Comparison of ENCODE assay signal across 20 cellular contexts in genomic region chr1:15423355-15424077, GRCh38. TPM values are rescaled to one million over a fixed set of nuclear protein-coding genes. Genes with fewer than 3 reads are reported as not detected.
DNase-seq lines count a peak whose midpoint lies in the region; ATAC-seq, FAIRE-seq and TF ChIP-seq lines count a peak whose summit lies in the region.
"Had no signal": no experiment of that assay in that cellular context is flagged by ENCODE, and none has a peak within 500 bp of the region (broad histone marks: within the 10 kb centered on the region; RNA-seq: fewer than 3 reads in every experiment).

No MANE protein-coding gene starts in this region.

- H3K27me3 ChIP-seq in BLaER1 treated with 17β-estradiol and CSF1 and Interleukin-3, amounts not matched to agents 10 nM and 100 nM, result no peaks in the 10 kb centered on the region
- H3K27me3 ChIP-seq in colonic mucosa, result no peaks in the 10 kb centered on the region

- FAIRE-seq in kidney (lab: Jason Lieb, UNC), result no peak
- FAIRE-seq: HTR-8/SVneo, RCC 7860 had no signal

- 0 out of 20 replicates have a peak overlapping the region, but pooled peaks of 1 of the 10 experiments have one; percentile 19 for H3K4me3 ChIP-seq in BLaER1 treated with 17β-estradiol and CSF1 and Interleukin-3, amounts not matched to agents 10 nM and 100 nM
- H3K4me3 ChIP-seq in colonic mucosa, result no peak overlapping the region
- no peak overlapping the region for H3K4me3 ChIP-seq in kidney (ENCODE audit: low read length in 2 of 2)
- H3K4me3 ChIP-seq: HAP-1 had no signal

- H3K4me1 Mint-ChIP-seq in natural killer cell treated with Interleukin-12 subunit alpha and Interleukin-12 subunit beta and Interleukin-15 and Interleukin-18, amount 100 ng/mL, for 72 hours (ENCODE audit: low read depth in 2 of 2), result peaks cover 46 to 47% of the 10 kb centered on the region in 2 donors
- peaks cover 13% of the 10 kb centered on the region for H3K4me1 Mint-ChIP-seq in activated CD4-positive, alpha-beta T cell treated with anti-CD3 and anti-CD28 coated beads for 36 hours
- H3K4me1 Mint-ChIP-seq: endodermal cell had no signal

- peak overlapping the region; percentile 86 to 95 for H3K27ac Mint-ChIP-seq in natural killer cell treated with Interleukin-12 subunit alpha and Interleukin-12 subunit beta and Interleukin-15 and Interleukin-18, amount 100 ng/mL, for 72 hours
- no peak overlapping the region for H3K27ac Mint-ChIP-seq in activated CD4-positive, alpha-beta T cell treated with anti-CD3 and anti-CD28 coated beads for 36 hours
- H3K27ac Mint-ChIP-seq: endodermal cell had no signal

- H3K36me3 ChIP-seq in BLaER1 treated with 17β-estradiol and CSF1 and Interleukin-3, amounts not matched to agents 10 nM and 100 nM, result peaks cover 82 to 100% (median 97%) of the 10 kb centered on the region in 11 experiments
- H3K36me3 ChIP-seq in colonic mucosa (peaks cover 7% of the 10 kb centered on the region), kidney (ENCODE audit: control insufficient read depth in 1 of 2, insufficient read depth in 2 of 2, low read length in 2 of 2) (peaks cover 0 to 4% of the 10 kb centered on the region in 2 donors)

- peak overlapping the region in 7 of 11 experiments; percentile 22 to 71 (median 62); a peak in 13 of 22 replicates for H3K27ac ChIP-seq in BLaER1 treated with 17β-estradiol and CSF1 and Interleukin-3, amounts not matched to agents 10 nM and 100 nM
- H3K27ac ChIP-seq in colonic mucosa, result peak overlapping the region; percentile 88
- no peak overlapping the region for H3K27ac ChIP-seq in kidney (ENCODE audit: low read depth in 2 of 2, low read length in 2 of 2)
- H3K27ac ChIP-seq: VCaP had no signal

- no peaks in the 10 kb centered on the region for H3K27me3 Mint-ChIP-seq in natural killer cell treated with Interleukin-12 subunit alpha and Interleukin-12 subunit beta and Interleukin-15 and Interleukin-18, amount 100 ng/mL, for 72 hours
- H3K27me3 Mint-ChIP-seq in activated CD4-positive, alpha-beta T cell treated with anti-CD3 and anti-CD28 coated beads for 36 hours, result no peaks in the 10 kb centered on the region
- H3K27me3 Mint-ChIP-seq: activated CD4-positive, alpha-beta memory T cell treated with anti-CD3 and anti-CD28 coated beads for 36 hours had no signal

- intact Hi-C loops in colonic mucosa (cut with DNase I), result no loop called here
- intact Hi-C loops in activated CD4-positive, alpha-beta T cell treated with anti-CD3 and anti-CD28 coated beads for 36 hours (cut with DNase I, micrococcal nuclease), result no loop called here
- intact Hi-C loops in kidney (cut with DNase I), result loop anchor here (10.0 kb wide), 1 partner anchor 299 kb away; no protein-coding TSS in a partner anchor

- H4K20me1 ChIP-seq in BLaER1 treated with 17β-estradiol and CSF1 and Interleukin-3, amounts not matched to agents 10 nM and 100 nM, result peaks cover 100% of the 10 kb centered on the region in 11 experiments

- no peaks in the 10 kb centered on the region for H3K9me3 Mint-ChIP-seq in natural killer cell treated with Interleukin-12 subunit alpha and Interleukin-12 subunit beta and Interleukin-15 and Interleukin-18, amount 100 ng/mL, for 72 hours
- H3K9me3 Mint-ChIP-seq in activated CD4-positive, alpha-beta T cell treated with anti-CD3 and anti-CD28 coated beads for 36 hours (ENCODE audit: low read depth), result no peaks in the 10 kb centered on the region
- H3K9me3 Mint-ChIP-seq: activated CD4-positive, alpha-beta memory T cell treated with anti-CD3 and anti-CD28 coated beads for 36 hours; nephron had no signal

- CTCF ChIA-PET in activated CD4-positive, alpha-beta T cell treated with anti-CD3 and anti-CD28 coated beads for 36 hours (lab: Charles Lee), result interaction anchor here (0.6 kb wide), 1 partner anchor 34 kb away, joined by 4 read pairs; no protein-coding TSS in a partner anchor

- peaks cover 11 to 100% (median 91%) of the 10 kb centered on the region in 10 experiments; a peak in 19 of 20 replicates for H3K4me1 ChIP-seq in BLaER1 treated with 17β-estradiol and CSF1 and Interleukin-3, amounts not matched to agents 10 nM and 100 nM
- H3K4me1 ChIP-seq in colonic mucosa (peaks cover 45% of the 10 kb centered on the region), kidney (ENCODE audit: control insufficient read depth in 1 of 2, insufficient read depth in 1 of 2, low read depth in 1 of 2, low read length in 2 of 2) (peaks cover 0 to 8% of the 10 kb centered on the region in 2 donors)
- H3K4me1 ChIP-seq: HAP-1 had no signal

- DNase-seq in ELR (ENCODE audit: low read depth) (peak; percentile 20), colonic mucosa (peak; percentile 47), kidney (no peak), H4 (ENCODE audit: low spot score) (no peak)
- DNase-seq in natural killer cell treated with Interleukin-12 subunit alpha and Interleukin-12 subunit beta and Interleukin-15 and Interleukin-18, amount 100 ng/mL, for 72 hours (ENCODE audit: low spot score), result no peak
- DNase-seq in activated CD4-positive, alpha-beta T cell treated with anti-CD3 and anti-CD28 coated beads for 36 hours, result no peak
- DNase-seq: activated CD4-positive, alpha-beta memory T cell treated with anti-CD3 and anti-CD28 coated beads for 36 hours; central memory CD4-positive, alpha-beta T cell; DMS 273 treated with DMSO at 0.1 percent for 48 hours; endodermal cell; retina; substantia nigra; SW 1271 had no signal

- peak overlapping the region in 10 of 11 experiments; percentile 14 to 99 (median 46); a peak in 14 of 22 replicates for H3K4me2 ChIP-seq in BLaER1 treated with 17β-estradiol and CSF1 and Interleukin-3, amounts not matched to agents 10 nM and 100 nM

- H3K36me3 Mint-ChIP-seq in natural killer cell treated with Interleukin-12 subunit alpha and Interleukin-12 subunit beta and Interleukin-15 and Interleukin-18, amount 100 ng/mL, for 72 hours, result no peaks in the 10 kb centered on the region
- peaks cover 13% of the 10 kb centered on the region for H3K36me3 Mint-ChIP-seq in activated CD4-positive, alpha-beta T cell treated with anti-CD3 and anti-CD28 coated beads for 36 hours (ENCODE audit: low read depth)

- TF ChIP-seq CTCF in colonic mucosa (IDR thresholded peaks at IDR 0.05), result no peak
- TF ChIP-seq CTCF in kidney (IDR thresholded peaks at IDR 0.05; ENCODE audit: borderline replicate concordance, extremely low read depth, insufficient read depth), result no peak

- peaks cover 0 to 5% (median 0%) of the 10 kb centered on the region in 11 experiments; a peak in 2 of 22 replicates for H3K9me3 ChIP-seq in BLaER1 treated with 17β-estradiol and CSF1 and Interleukin-3, amounts not matched to agents 10 nM and 100 nM (replicated peaks in 1 of 11)
- H3K9me3 ChIP-seq in colonic mucosa (no peaks in the 10 kb centered on the region), kidney (ENCODE audit: control insufficient read depth in 1 of 2, low read length in 2 of 2) (no peaks in the 10 kb centered on the region)
- H3K9me3 ChIP-seq: HAP-1 had no signal

- no peak overlapping the region for H3K4me3 Mint-ChIP-seq in natural killer cell treated with Interleukin-12 subunit alpha and Interleukin-12 subunit beta and Interleukin-15 and Interleukin-18, amount 100 ng/mL, for 72 hours
- no peak overlapping the region for H3K4me3 Mint-ChIP-seq in activated CD4-positive, alpha-beta T cell treated with anti-CD3 and anti-CD28 coated beads for 36 hours
- H3K4me3 Mint-ChIP-seq: activated CD4-positive, alpha-beta memory T cell treated with anti-CD3 and anti-CD28 coated beads for 36 hours; endodermal cell had no signal

- peak overlapping the region in 7 of 11 experiments; percentile 22 to 60 (median 38); a peak in 7 of 22 replicates for H3K9ac ChIP-seq in BLaER1 treated with 17β-estradiol and CSF1 and Interleukin-3, amounts not matched to agents 10 nM and 100 nM
- H3K9ac ChIP-seq in colonic mucosa (ENCODE audit: low read depth in 2 of 2, low read length in 2 of 2) (peak overlapping the region; percentile 31 to 79), kidney (ENCODE audit: low read length in 2 of 2) (no peak overlapping the region)

- ATAC-seq in natural killer cell treated with Interleukin-12 subunit alpha and Interleukin-12 subunit beta and Interleukin-15 and Interleukin-18, amount 100 ng/mL, for 72 hours, result no peak
- ATAC-seq in GM18505 (IDR thresholded peaks at IDR 0.05; ENCODE audit: unreplicated experiment), result no peak
- ATAC-seq in activated CD4-positive, alpha-beta T cell treated with anti-CD3 and anti-CD28 coated beads for 36 hours, result no peak

- POLR2A ChIA-PET in activated CD4-positive, alpha-beta T cell treated with anti-CD3 and anti-CD28 coated beads for 36 hours (lab: Charles Lee), result no interaction called here

- TF ChIP-seq POLR2A in GM18505 (IDR thresholded peaks at IDR 0.05; ENCODE audit: borderline replicate concordance, extremely low read depth, insufficient read depth, insufficient read length), result no peak

RNA-seq across cellular contexts. Expression of gene EFHD2, which starts 13.8 kb away (rescaled TPM):
- total RNA-seq in colonic mucosa, result 100 to 1,000 TPM; 160 to 191 TPM
- 100 to 1,000 TPM; 164 to 185 TPM for total RNA-seq in natural killer cell treated with Interleukin-12 subunit alpha and Interleukin-12 subunit beta and Interleukin-15 and Interleukin-18, amount 100 ng/mL, for 72 hours
- total RNA-seq in activated CD4-positive, alpha-beta T cell treated with anti-CD3 and anti-CD28 coated beads for 36 hours, result 10 to 100 TPM; 43.1 to 48.6 TPM
- total RNA-seq in kidney, result 37.5 TPM
- polyA plus RNA-seq in kidney (ENCODE audit: insufficient read depth, low read depth, low replicate concordance), result 20.2 TPM
- 30.8 and 33.5 TPM in 2 replicates for total RNA-seq in H4 (2014; rRNA removed; shearing (Covaris generic))

RNA-seq across cellular contexts. Expression of gene CTRC, which starts 14.7 kb away (rescaled TPM):
- total RNA-seq in colonic mucosa (1 to 10 TPM in 1 of 2 donors, not detected in 1; 6.0 TPM), kidney (0.44 TPM)
- total RNA-seq in natural killer cell treated with Interleukin-12 subunit alpha and Interleukin-12 subunit beta and Interleukin-15 and Interleukin-18, amount 100 ng/mL, for 72 hours, result 1 to 10 TPM in 1 of 2 donors, under 1 TPM in 1; 0.53 to 2.3 TPM
- total RNA-seq in activated CD4-positive, alpha-beta T cell treated with anti-CD3 and anti-CD28 coated beads for 36 hours, result not detected
- not detected for polyA plus RNA-seq in kidney (ENCODE audit: insufficient read depth, low read depth, low replicate concordance)
- total RNA-seq in H4 (2014; rRNA removed; shearing (Covaris generic)), result 0.15 and 0.43 TPM in 2 replicates
- total RNA-seq: endodermal cell had no signal

RNA-seq across cellular contexts. Expression of gene CELA2A, which starts 33.0 kb away (rescaled TPM):
- 1 to 10 TPM in 1 of 2 donors, not detected in 1; 3.6 TPM for total RNA-seq in colonic mucosa
- not detected for total RNA-seq in natural killer cell treated with Interleukin-12 subunit alpha and Interleukin-12 subunit beta and Interleukin-15 and Interleukin-18, amount 100 ng/mL, for 72 hours
- total RNA-seq in activated CD4-positive, alpha-beta T cell treated with anti-CD3 and anti-CD28 coated beads for 36 hours, result not detected
- not detected for total RNA-seq in kidney
- polyA plus RNA-seq in kidney (ENCODE audit: insufficient read depth, low read depth, low replicate concordance), result not detected
- not detected in 2 replicates for total RNA-seq in H4 (2014; rRNA removed; shearing (Covaris generic))
- total RNA-seq: activated CD4-positive, alpha-beta memory T cell treated with anti-CD3 and anti-CD28 coated beads for 36 hours; endodermal cell had no signal

RNA-seq across cellular contexts. Expression of gene CELA2B, which starts 52.4 kb away (rescaled TPM):
- 1 to 10 TPM in 1 of 2 donors, not detected in 1; 1.1 TPM for total RNA-seq in colonic mucosa
- not detected for total RNA-seq in natural killer cell treated with Interleukin-12 subunit alpha and Interleukin-12 subunit beta and Interleukin-15 and Interleukin-18, amount 100 ng/mL, for 72 hours
- total RNA-seq in activated CD4-positive, alpha-beta T cell treated with anti-CD3 and anti-CD28 coated beads for 36 hours, result not detected
- not detected for total RNA-seq in kidney
- not detected for polyA plus RNA-seq in kidney (ENCODE audit: insufficient read depth, low read depth, low replicate concordance)
- not detected in 2 replicates for total RNA-seq in H4 (2014; rRNA removed; shearing (Covaris generic))
- total RNA-seq: activated CD4-positive, alpha-beta memory T cell treated with anti-CD3 and anti-CD28 coated beads for 36 hours; endodermal cell had no signal

Comparison
In these comparisons a context has a peak if more than half of its experiments do, and no peak if none do; other contexts are left out.
1. H3K27ac ChIP-seq: peak in BLaER1 treated with 17β-estradiol and CSF1 and Interleukin-3, amounts not matched to agents 10 nM and 100 nM (7 of 11) and colonic mucosa (single experiment); none in kidney (0 of 2).
2. H3K9ac ChIP-seq: peak in BLaER1 treated with 17β-estradiol and CSF1 and Interleukin-3, amounts not matched to agents 10 nM and 100 nM (7 of 11) and colonic mucosa (2 of 2); none in kidney (0 of 2).
3. DNase-seq: peak in ELR (single experiment) and colonic mucosa (single experiment); none in natural killer cell treated with Interleukin-12 subunit alpha and Interleukin-12 subunit beta and Interleukin-15 and Interleukin-18, amount 100 ng/mL, for 72 hours (single experiment), activated CD4-positive, alpha-beta T cell treated with anti-CD3 and anti-CD28 coated beads for 36 hours (single experiment), kidney (single experiment) and H4 (single experiment).